17 cellular contexts compared by ENCODE assay signal in genomic region chr1:216532399-216532798, GRCh38.
"Had no signal": no experiment of that assay in that cellular context is flagged by ENCODE, and none has a peak within 500 bp of the region (broad histone marks: within the 10 kb centered on the region; RNA-seq: fewer than 3 reads in every experiment).

No MANE protein-coding gene starts in this region.

- H3K27me3 ChIP-seq: body of pancreas, spleen had no signal

- ATAC-seq: activated T-cell treated with anti-CD3 and anti-CD28 coated beads, Interleukin-2, amount 50 U/mL, for 72 hours; natural killer cell treated with Interleukin-12 subunit alpha and Interleukin-12 subunit beta and Interleukin-15 and Interleukin-18, amount 100 ng/mL, for 72 hours had no signal

- H3K9me3 ChIP-seq: body of pancreas, spleen had no signal

- DNase-seq: activated B cell treated with CpG ODN at 0.5 μM for 24 hours; activated CD4-positive, alpha-beta T cell treated with anti-CD3 and anti-CD28 coated beads, Interleukin-2, amount 10 ng/mL, durations not matched to agents 24 days and 14 days; activated CD8-positive, alpha-beta memory T cell treated with anti-CD3 and anti-CD28 coated beads, Interleukin-2, amount 50 U/mL, for 48 hours; activated gamma-delta T cell; activated T-cell treated with anti-CD3 and anti-CD28 coated beads, Interleukin-2, amount 50 U/mL, for 72 hours; amniotic stem cell; cortex of kidney; effector CD8-positive, alpha-beta T cell; glutamatergic neuron; kidney glomerular epithelial cell; left ventricle myocardium superior; mesenchymal stem cell; occipital lobe; spleen; T-helper 2 cell had no signal

- H3K36me3 ChIP-seq: spleen had no signal
